15 cellular contexts compared by ENCODE assay signal in the genomic region with DNA sequence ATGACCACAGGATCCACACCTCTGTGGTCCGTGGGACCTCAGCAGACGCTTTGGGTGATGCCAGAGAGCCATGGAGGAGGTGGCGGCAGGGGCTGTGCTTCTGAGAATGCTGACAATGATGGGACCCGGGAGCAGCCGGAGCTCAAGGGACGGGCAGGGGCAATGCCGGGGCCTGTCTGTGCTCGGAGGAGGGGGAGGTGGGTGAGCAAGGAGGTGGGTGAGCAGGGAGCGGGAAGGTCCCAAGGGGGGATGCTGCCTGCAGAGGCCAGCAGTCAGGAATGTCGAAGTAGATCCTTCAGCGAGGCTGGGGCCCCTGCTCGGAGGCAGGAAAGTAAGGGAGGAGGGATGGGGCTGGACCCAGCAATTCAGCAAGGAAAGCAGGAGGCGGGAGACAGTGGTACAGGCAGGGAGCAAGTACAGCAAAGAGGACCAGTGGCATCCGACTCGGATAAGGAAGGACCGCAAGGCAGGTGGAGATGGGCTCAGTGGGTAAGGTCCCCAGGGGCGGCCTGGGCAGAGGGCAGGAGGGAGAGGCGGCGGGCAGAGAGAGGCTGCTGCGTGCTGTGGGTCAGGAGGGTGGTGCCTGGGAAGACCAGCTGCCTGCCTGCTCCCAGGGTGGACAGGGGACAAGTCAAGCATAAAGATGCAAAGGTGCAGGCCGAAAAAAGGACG. TPM values are rescaled to one million over a fixed set of nuclear protein-coding genes. Genes with fewer than 3 reads are reported as not detected.
"Had no signal": no experiment of that assay in that cellular context is flagged by ENCODE, and none has a peak within 500 bp of the region (broad histone marks: within the 10 kb centered on the region; RNA-seq: fewer than 3 reads in every experiment).

No MANE protein-coding gene starts in this region.

- H3K36me3 ChIP-seq: esophagus squamous epithelium, SJSA1, transverse colon had no signal

- H3K27me3 ChIP-seq: esophagus squamous epithelium, SJSA1, transverse colon had no signal

- H3K4me3 ChIP-seq: esophagus squamous epithelium, psoas muscle, SJSA1, skin epidermis, transverse colon had no signal

- H3K9me3 ChIP-seq: esophagus squamous epithelium, psoas muscle, transverse colon had no signal

- DNase-seq: activated CD4-positive, alpha-beta T cell treated with anti-CD3 and anti-CD28 coated beads, Interleukin-2, amount 50 U/mL, for 48 hours; activated gamma-delta T cell treated with Interleukin-2 at 50 U/mL for 16 hours; activated naive CD8-positive, alpha-beta T cell treated with anti-CD3 and anti-CD28 coated beads for 36 hours; activated T-cell treated with anti-CD3 and anti-CD28 coated beads, Interleukin-2, amount 50 U/mL, for 4 hours; anterior cingulate cortex; esophagus squamous epithelium; foreskin fibroblast; nucleus accumbens; transverse colon had no signal

- FAIRE-seq: bronchial epithelial cell had no signal

- H3K4me1 ChIP-seq: psoas muscle, SJSA1 had no signal

- H3K27ac ChIP-seq: esophagus squamous epithelium, psoas muscle, SJSA1 had no signal

- ATAC-seq: activated CD4-positive, CD25-positive, alpha-beta regulatory T cell treated with anti-CD3 and anti-CD28 coated beads, Interleukin-2, amount 50 U/mL, for 24 hours; activated T-cell treated with anti-CD3 and anti-CD28 coated beads, Interleukin-2, amount 50 U/mL, for 4 hours; psoas muscle; stimulated activated effector memory CD8-positive, alpha-beta T cell treated with anti-CD3 and anti-CD28 coated beads, Interleukin-12 subunit alpha, Interleukin-12 subunit beta, amount 100 ng/mL, for 72 hours had no signal

RNA-seq across cellular contexts. Expression of gene ADAMTS2, which starts 49.0 kb away (rescaled TPM):
- total RNA-seq: activated naive CD8-positive, alpha-beta T cell treated with anti-CD3 and anti-CD28 coated beads for 36 hours had no signal
